Comparison of ENCODE assay signal across 1 cellular context in genomic region chr20:258963-259362, GRCh38.
TF ChIP-seq lines count a peak whose summit lies in the region.

No MANE protein-coding gene starts in this region.

TF ChIP-seq in HepG2, 621 proteins besides CTCF, POLR2A, EP300 and RAD21 (continued from another document and continues in another):
- TF ChIP-seq FOXA3 (CRISPR knock-in tag; IDR thresholded peaks at IDR 0.05) (0 out of 2 replicates have a peak, but pooled peaks have one; percentile 19), ZNF800 (CRISPR knock-in tag; IDR thresholded peaks at IDR 0.05) (peak; percentile 49; the same call in 1 of the 2 replicates), MAFK (conservative IDR thresholded peaks at IDR 0.05 in 1 of 2, IDR thresholded peaks at IDR 0.05 in 1 of 2; ENCODE audit: low read length in 2 of 2) (peak; percentile 99 to 100), CEBPG (CRISPR knock-in tag; IDR thresholded peaks at IDR 0.05) (0 out of 2 replicates have a peak, but pooled peaks have one; percentile 30), RERE (CRISPR knock-in tag; IDR thresholded peaks at IDR 0.05; ENCODE audit: low read depth) (no peak), FOXJ3 (CRISPR knock-in tag; IDR thresholded peaks at IDR 0.05; ENCODE audit: borderline replicate concordance) (no peak), GATAD1 (CRISPR knock-in tag; IDR thresholded peaks at IDR 0.05) (0 out of 2 replicates have a peak, but pooled peaks have one; percentile 52), MAX (IDR thresholded peaks at IDR 0.05) (peak; percentile 31; the same call in 1 of the 2 replicates), RXRB (CRISPR knock-in tag; IDR thresholded peaks at IDR 0.05; ENCODE audit: borderline replicate concordance) (0 out of 2 replicates have a peak, but pooled peaks have one; percentile 12), ZNF350 (CRISPR knock-in tag; IDR thresholded peaks at IDR 0.05; ENCODE audit: borderline replicate concordance, low read depth) (0 out of 2 replicates have a peak, but pooled peaks have one; percentile 29), FLYWCH1 (CRISPR knock-in tag; IDR thresholded peaks at IDR 0.05) (no peak), HOXA3 (CRISPR knock-in tag; IDR thresholded peaks at IDR 0.05) (no peak), POLR2AphosphoS2 (IDR thresholded peaks at IDR 0.05; ENCODE audit: low read depth, low read length) (no peak), TMF1 (CRISPR knock-in tag; IDR thresholded peaks at IDR 0.05; ENCODE audit: low read depth) (no peak), NR2C2 (CRISPR knock-in tag; IDR thresholded peaks at IDR 0.05; ENCODE audit: borderline replicate concordance) (0 out of 2 replicates have a peak, but pooled peaks have one; percentile 17), DDIT3 (CRISPR knock-in tag; IDR thresholded peaks at IDR 0.05) (no peak), RFX5 (IDR thresholded peaks at IDR 0.05; ENCODE audit: low read depth, low read length) (peak; percentile 52; the same call in 1 of the 2 replicates), WIZ (CRISPR knock-in tag; IDR thresholded peaks at IDR 0.05) (no peak), DRAP1 (CRISPR knock-in tag; IDR thresholded peaks at IDR 0.05) (0 out of 2 replicates have a peak, but pooled peaks have one; percentile 11), HOXA9 (CRISPR knock-in tag; IDR thresholded peaks at IDR 0.05; ENCODE audit: borderline replicate concordance) (no peak), MIER3 (CRISPR knock-in tag; IDR thresholded peaks at IDR 0.05; ENCODE audit: borderline replicate concordance) (peak; percentile 77), FOXP1 (IDR thresholded peaks at IDR 0.05) (no peak), FOXP1 (CRISPR knock-in tag; IDR thresholded peaks at IDR 0.05) (no peak), KDM2A (CRISPR knock-in tag; IDR thresholded peaks at IDR 0.05; ENCODE audit: borderline replicate concordance, low read depth) (no peak), MAFG (CRISPR knock-in tag; IDR thresholded peaks at IDR 0.05) (peak; percentile 98), ZNF180 (CRISPR knock-in tag; IDR thresholded peaks at IDR 0.05; ENCODE audit: borderline replicate concordance, low read depth) (no peak), NR2F1 (CRISPR knock-in tag; IDR thresholded peaks at IDR 0.05) (no peak), ZNF572 (CRISPR knock-in tag; IDR thresholded peaks at IDR 0.05) (no peak), ZNF121 (CRISPR knock-in tag; IDR thresholded peaks at IDR 0.05) (no peak), ZNF235 (CRISPR knock-in tag; IDR thresholded peaks at IDR 0.05; ENCODE audit: borderline replicate concordance) (no peak), ZNF784 (CRISPR knock-in tag; IDR thresholded peaks at IDR 0.05; ENCODE audit: borderline replicate concordance) (no peak), IRF2 (CRISPR knock-in tag; IDR thresholded peaks at IDR 0.05) (0 out of 2 replicates have a peak, but pooled peaks have one; percentile 36), ATF3 (CRISPR knock-in tag; IDR thresholded peaks at IDR 0.05) (no peak), GRHL1 (CRISPR knock-in tag; conservative IDR thresholded peaks at IDR 0.05) (no peak), BCL3 (CRISPR knock-in tag; IDR thresholded peaks at IDR 0.05) (no peak), ZBTB42 (CRISPR knock-in tag; IDR thresholded peaks at IDR 0.05) (no peak), SOX5 (CRISPR knock-in tag; IDR thresholded peaks at IDR 0.05; ENCODE audit: borderline replicate concordance) (no peak), ZNF629 (CRISPR knock-in tag; conservative IDR thresholded peaks at IDR 0.05) (no peak), XRCC5 (optimal IDR thresholded peaks at IDR 0.05; ENCODE audit: low read length) (peak; percentile 32), TSC22D2 (CRISPR knock-in tag; IDR thresholded peaks at IDR 0.05; ENCODE audit: borderline replicate concordance) (peak; percentile 60; the same call in 1 of the 2 replicates), RBM39 (IDR thresholded peaks at IDR 0.05; ENCODE audit: low read depth, low read length, poor library complexity, severe bottlenecking) (no peak), ZKSCAN8 (CRISPR knock-in tag; IDR thresholded peaks at IDR 0.05; ENCODE audit: borderline replicate concordance) (no peak), STAG1 (CRISPR knock-in tag; IDR thresholded peaks at IDR 0.05) (peak; percentile 84), FOSL2 (CRISPR knock-in tag; IDR thresholded peaks at IDR 0.05) (peak; percentile 29; the same call in 1 of the 2 replicates), JUND (CRISPR knock-in tag; IDR thresholded peaks at IDR 0.05) (no peak), MAFF (IDR thresholded peaks at IDR 0.05; ENCODE audit: low read depth, low read length) (peak; percentile 99), UBTF (CRISPR knock-in tag; IDR thresholded peaks at IDR 0.05) (0 out of 2 replicates have a peak, but pooled peaks have one; percentile 35), ZNF652 (CRISPR knock-in tag; IDR thresholded peaks at IDR 0.05; ENCODE audit: borderline replicate concordance, low read depth) (no peak), NCOA2 (CRISPR knock-in tag; IDR thresholded peaks at IDR 0.05) (no peak), SIX4 (CRISPR knock-in tag; IDR thresholded peaks at IDR 0.05) (no peak), CBX2 (IDR thresholded peaks at IDR 0.05; ENCODE audit: low read depth, low read length) (no peak), CBX2 (CRISPR knock-in tag; IDR thresholded peaks at IDR 0.05; ENCODE audit: low read depth) (no peak), FOXO4 (CRISPR knock-in tag; conservative IDR thresholded peaks at IDR 0.05) (no peak), SNAI1 (CRISPR knock-in tag; IDR thresholded peaks at IDR 0.05; ENCODE audit: borderline replicate concordance) (no peak), ZIK1 (CRISPR knock-in tag; IDR thresholded peaks at IDR 0.05; ENCODE audit: borderline replicate concordance, low read depth) (no peak)
